In genomic region chr7:123557016-123557630, GRCh38 we compare ENCODE assay signal across 9 cellular contexts. TPM values are rescaled to one million over a fixed set of nuclear protein-coding genes. Genes with fewer than 3 reads are reported as not detected.
DNase-seq lines count a peak whose midpoint lies in the region; ATAC-seq and TF ChIP-seq lines count a peak whose summit lies in the region.
"Had no signal": no experiment of that assay in that cellular context is flagged by ENCODE, and none has a peak within 500 bp of the region (broad histone marks: within the 10 kb centered on the region; RNA-seq: fewer than 3 reads in every experiment).

No MANE protein-coding gene starts in this region.

- intact Hi-C loops in mucosa of descending colon (cut with DNase I, micrococcal nuclease): no loop called here
- intact Hi-C loops in activated naive CD4-positive, alpha-beta T cell treated with anti-CD3 and anti-CD28 coated beads for 36 hours (cut with micrococcal nuclease): loop anchor here (1.0 to 5.0 kb wide), 5 partner anchors 12 to 1372 kb away; partner anchors contain the start of genes IQUB, POT1 and WASL

- no peak for DNase-seq in central memory CD8-positive, alpha-beta T cell (ENCODE audit: low spot score in 2 of 2)
- DNase-seq in mucosa of descending colon: peak in 1 of 3 donors; percentile 8
- no peak for DNase-seq in endothelial cell (ENCODE audit: low spot score)
- DNase-seq in activated naive CD4-positive, alpha-beta T cell treated with anti-CD3 and anti-CD28 coated beads for 36 hours: no peak
- no peak for DNase-seq in NCI-H226

- H3K36me3 Mint-ChIP-seq in central memory CD8-positive, alpha-beta T cell (ENCODE audit: insufficient read depth): peaks cover 7% of the 10 kb centered on the region
- peaks cover 10% of the 10 kb centered on the region for H3K36me3 Mint-ChIP-seq in endothelial cell (ENCODE audit: low read depth, unreplicated experiment)
- peaks cover 11% of the 10 kb centered on the region for H3K36me3 Mint-ChIP-seq in activated naive CD4-positive, alpha-beta T cell treated with anti-CD3 and anti-CD28 coated beads for 36 hours (ENCODE audit: low read depth)

- no peaks in the 10 kb centered on the region for H3K36me3 ChIP-seq in mucosa of descending colon (ENCODE audit: low read depth)

- TF ChIP-seq CTCF in mucosa of descending colon (IDR thresholded peaks at IDR 0.05) (no peak), endothelial cell (IDR thresholded peaks at IDR 0.05; ENCODE audit: unreplicated experiment) (no peak)

- ATAC-seq in GM19328 (IDR thresholded peaks at IDR 0.05; ENCODE audit: unreplicated experiment) (peak; percentile 19), HG03521 (IDR thresholded peaks at IDR 0.05; ENCODE audit: unreplicated experiment) (peak; percentile 6), mucosa of descending colon (peak; percentile 20), GM18858 (IDR thresholded peaks at IDR 0.05; ENCODE audit: unreplicated experiment) (no peak)
- peak; percentile 11 for ATAC-seq in central memory CD8-positive, alpha-beta T cell (replicated peaks; ENCODE audit: extremely low read depth, poor library complexity, severe bottlenecking)

- H3K9me3 ChIP-seq in mucosa of descending colon: no peaks in the 10 kb centered on the region

- H3K4me3 Mint-ChIP-seq in central memory CD8-positive, alpha-beta T cell: no peak overlapping the region
- H3K4me3 Mint-ChIP-seq in endothelial cell (ENCODE audit: unreplicated experiment): no peak overlapping the region
- no peak overlapping the region for H3K4me3 Mint-ChIP-seq in activated naive CD4-positive, alpha-beta T cell treated with anti-CD3 and anti-CD28 coated beads for 36 hours

- H3K4me1 ChIP-seq in mucosa of descending colon (ENCODE audit: low read depth): peaks cover 18% of the 10 kb centered on the region

- no peaks in the 10 kb centered on the region for H3K27me3 Mint-ChIP-seq in central memory CD8-positive, alpha-beta T cell
- H3K27me3 Mint-ChIP-seq in endothelial cell (ENCODE audit: unreplicated experiment): no peaks in the 10 kb centered on the region
- no peaks in the 10 kb centered on the region for H3K27me3 Mint-ChIP-seq in activated naive CD4-positive, alpha-beta T cell treated with anti-CD3 and anti-CD28 coated beads for 36 hours (ENCODE audit: low read depth)

- H3K4me1 Mint-ChIP-seq in central memory CD8-positive, alpha-beta T cell: peaks cover 13% of the 10 kb centered on the region
- H3K4me1 Mint-ChIP-seq in endothelial cell (ENCODE audit: unreplicated experiment): no peaks in the 10 kb centered on the region
- H3K4me1 Mint-ChIP-seq in activated naive CD4-positive, alpha-beta T cell treated with anti-CD3 and anti-CD28 coated beads for 36 hours (ENCODE audit: low read depth): peaks cover 18% of the 10 kb centered on the region

- H3K27ac Mint-ChIP-seq in central memory CD8-positive, alpha-beta T cell (ENCODE audit: low read depth): no peak overlapping the region
- no peak overlapping the region for H3K27ac Mint-ChIP-seq in endothelial cell (ENCODE audit: unreplicated experiment)
- no peak overlapping the region for H3K27ac Mint-ChIP-seq in activated naive CD4-positive, alpha-beta T cell treated with anti-CD3 and anti-CD28 coated beads for 36 hours

- H3K9me3 Mint-ChIP-seq in central memory CD8-positive, alpha-beta T cell: no peaks in the 10 kb centered on the region
- no peaks in the 10 kb centered on the region for H3K9me3 Mint-ChIP-seq in endothelial cell (ENCODE audit: unreplicated experiment)
- H3K9me3 Mint-ChIP-seq in activated naive CD4-positive, alpha-beta T cell treated with anti-CD3 and anti-CD28 coated beads for 36 hours: no peaks in the 10 kb centered on the region

- CTCF ChIA-PET in activated naive CD4-positive, alpha-beta T cell treated with anti-CD3 and anti-CD28 coated beads for 36 hours (lab: Charles Lee): interaction anchor here (0.7 to 1.3 kb wide), 3 partner anchors 17 to 269 kb away, joined by 3 read pairs; no protein-coding TSS in a partner anchor

- peak overlapping the region; percentile 86 for H3K4me3 ChIP-seq in mucosa of descending colon

RNA-seq across cellular contexts. Expression of gene NDUFA5, which starts 0.5 kb away (rescaled TPM):
- 100 to 1,000 TPM in 2 of 3 donors, 10 to 100 TPM in 1; 88.7 to 118 (median 104) TPM for total RNA-seq in mucosa of descending colon
- total RNA-seq in endothelial cell (ENCODE audit: unreplicated experiment): 45.8 TPM
- total RNA-seq in activated naive CD4-positive, alpha-beta T cell treated with anti-CD3 and anti-CD28 coated beads for 36 hours: 10 to 100 TPM; 58.9 to 60.7 TPM

RNA-seq across cellular contexts. Expression of gene IQUB, which starts 22.7 kb away (rescaled TPM):
- total RNA-seq in mucosa of descending colon (under 1 TPM in 2 of 3 donors, not detected in 1; 0.26 to 0.41 TPM), endothelial cell (ENCODE audit: unreplicated experiment) (0.49 TPM)
- under 1 TPM in 1 of 2 experiments, not detected in 1; 0.07 TPM for total RNA-seq in activated naive CD4-positive, alpha-beta T cell treated with anti-CD3 and anti-CD28 coated beads for 36 hours

RNA-seq across cellular contexts. Expression of gene ASB15, which starts 44.5 kb away (rescaled TPM):
- total RNA-seq in mucosa of descending colon (not detected), endothelial cell (ENCODE audit: unreplicated experiment) (not detected)
- not detected for total RNA-seq in activated naive CD4-positive, alpha-beta T cell treated with anti-CD3 and anti-CD28 coated beads for 36 hours
- total RNA-seq: subcutaneous adipose tissue had no signal
